ENCODE assay signal across 16 cellular contexts in genomic region chr1:79373481-79374132, GRCh38.
DNase-seq lines count a peak whose midpoint lies in the region; ATAC-seq, FAIRE-seq and TF ChIP-seq lines count a peak whose summit lies in the region.
"Had no signal": no experiment of that assay in that cellular context is flagged by ENCODE, and none has a peak within 500 bp of the region (broad histone marks: within the 10 kb centered on the region; RNA-seq: fewer than 3 reads in every experiment).

No MANE protein-coding gene starts in this region.

- no peaks in the 10 kb centered on the region for H3K36me3 ChIP-seq in endothelial cell of umbilical vein (ENCODE audit: control insufficient read depth in 2 of 2, extremely low read depth in 1 of 2, insufficient read depth in 2 of 2, low read length in 2 of 2)
- H3K36me3 ChIP-seq in trophoblast cell (ENCODE audit: control insufficient read depth in 1 of 2, insufficient read depth in 2 of 2, low read length in 2 of 2) = no peaks in the 10 kb centered on the region
- no peaks in the 10 kb centered on the region for H3K36me3 ChIP-seq in WERI-Rb-1
- H3K36me3 ChIP-seq: Peyer's patch, thoracic aorta had no signal

- no peaks in the 10 kb centered on the region for H3K9me1 ChIP-seq in endothelial cell of umbilical vein (replicated peaks; ENCODE audit: control insufficient read depth, extremely low read depth, insufficient read depth, low read length)

- H3K4me1 ChIP-seq in endothelial cell of umbilical vein (ENCODE audit: control insufficient read depth, extremely low read depth, insufficient read depth, low read length) (peaks cover 6% of the 10 kb centered on the region), trophoblast cell (ENCODE audit: control insufficient read depth in 1 of 2, insufficient read depth in 2 of 2, low read length in 2 of 2) (no peaks in the 10 kb centered on the region)
- H3K4me1 ChIP-seq: Caco-2, Peyer's patch had no signal

- BruUV-seq in endothelial cell of umbilical vein (replicated peaks; lab: Mats Ljungman, UMichigan) = no TSS peak

- no peaks in the 10 kb centered on the region for H4K20me1 ChIP-seq in endothelial cell of umbilical vein (replicated peaks; ENCODE audit: control insufficient read depth, extremely low read depth, insufficient read depth, low read length)

- no peak overlapping the region for H3K9ac ChIP-seq in endothelial cell of umbilical vein (replicated peaks; ENCODE audit: extremely low read depth, insufficient read depth, low read length)
- H3K9ac ChIP-seq in trophoblast cell (ENCODE audit: low read length) = peak overlapping the region; percentile 60

- H3K27ac ChIP-seq in endothelial cell of umbilical vein (ENCODE audit: insufficient read depth, low read depth, low read length) = no peak overlapping the region
- no peak overlapping the region for H3K27ac ChIP-seq in trophoblast cell (ENCODE audit: low read depth, low read length)
- H3K27ac ChIP-seq in WERI-Rb-1 = no peak overlapping the region
- H3K27ac ChIP-seq: Peyer's patch, thoracic aorta had no signal

- no peak overlapping the region for H3K14ac ChIP-seq in trophoblast cell (ENCODE audit: low read length)

- H3K4me2 ChIP-seq in endothelial cell of umbilical vein (ENCODE audit: insufficient read depth, low read length) (no peak overlapping the region), trophoblast cell (ENCODE audit: low read length) (no peak overlapping the region)

- H2BK120ac ChIP-seq in trophoblast cell (ENCODE audit: insufficient read depth, low read length, poor library complexity) = no peak overlapping the region

- no peak overlapping the region for H4K12ac ChIP-seq in trophoblast cell (ENCODE audit: low read depth, low read length)

- no peaks in the 10 kb centered on the region for H3K79me1 ChIP-seq in trophoblast cell (ENCODE audit: low read length)

- no peak overlapping the region for H3K23ac ChIP-seq in trophoblast cell (ENCODE audit: low read length)

- H2BK12ac ChIP-seq in trophoblast cell (ENCODE audit: low read length) = no peak overlapping the region

- H2BK5ac ChIP-seq in trophoblast cell (ENCODE audit: low read depth, low read length, poor library complexity) = no peak overlapping the region

- H4K91ac ChIP-seq in trophoblast cell (ENCODE audit: low read depth, low read length) = no peak overlapping the region

- POLR2A ChIA-PET in endothelial cell of umbilical vein (lab: Charles Lee) = no interaction called here

- ATAC-seq in HG03565 (IDR thresholded peaks at IDR 0.05; ENCODE audit: unreplicated experiment) = no peak
- ATAC-seq: natural killer cell had no signal

- DNase-seq in HCEC 1CT (peak; percentile 11), NCI-H446 treated with DMSO at 0.1 percent for 48 hours (lab: John Stamatoyannopoulos, UW) (peak; percentile 90), endothelial cell of umbilical vein (ENCODE audit: low read depth, low spot score) (peak; percentile 29), trophoblast cell (no peak), WERI-Rb-1 (no peak)
- DNase-seq in effector CD8-positive, alpha-beta T cell (lab: John Stamatoyannopoulos, UW) = no peak
- DNase-seq: activated CD8-positive, alpha-beta memory T cell treated with anti-CD3 and anti-CD28 coated beads for 24 hours; activated naive CD4-positive, alpha-beta T cell treated with Interleukin-2 at 50 U/mL for 16 hours; Caco-2; Kasumi-1; natural killer cell; Peyer's patch had no signal

- H2AK5ac ChIP-seq in trophoblast cell (ENCODE audit: low read length) = no peak overlapping the region

- no peak for TF ChIP-seq POLR2A in endothelial cell of umbilical vein (IDR thresholded peaks at IDR 0.05; ENCODE audit: low read depth, low read length)

- H3K27me3 ChIP-seq in endothelial cell of umbilical vein (ENCODE audit: control insufficient read depth in 2 of 2, insufficient read depth in 2 of 2, low read length in 2 of 2) = no peaks in the 10 kb centered on the region
- H3K27me3 ChIP-seq in trophoblast cell (ENCODE audit: insufficient read depth, low read length) = no peaks in the 10 kb centered on the region
- no peaks in the 10 kb centered on the region for H3K27me3 ChIP-seq in WERI-Rb-1 (ENCODE audit: insufficient read depth, low read depth, severe bottlenecking)
- H3K27me3 ChIP-seq: Peyer's patch had no signal

- intact Hi-C loops in endothelial cell of umbilical vein (cut with micrococcal nuclease) = no loop called here

- WGBS in trophoblast cell (ENCODE audit: extremely low coverage, insufficient coverage, insufficient read length) = no CpG with 5 or more reads among the region's 2 CpGs

- no peaks in the 10 kb centered on the region for H3K9me3 ChIP-seq in endothelial cell of umbilical vein (replicated peaks; ENCODE audit: control insufficient read depth, insufficient read depth, low read length)
- no peaks in the 10 kb centered on the region for H3K9me3 ChIP-seq in trophoblast cell (ENCODE audit: insufficient read depth, low read depth, low read length)
- H3K9me3 ChIP-seq in WERI-Rb-1 (ENCODE audit: severe bottlenecking) = no peaks in the 10 kb centered on the region
- H3K9me3 ChIP-seq: Caco-2, Peyer's patch, thoracic aorta had no signal

- no peak for TF ChIP-seq CTCF in endothelial cell of umbilical vein (IDR thresholded peaks at IDR 0.05; ENCODE audit: extremely low read depth in 1 of 2, insufficient read depth in 1 of 2, low read depth in 1 of 2, low read length in 2 of 2)
- no peak for TF ChIP-seq CTCF in WERI-Rb-1 (IDR thresholded peaks at IDR 0.05; ENCODE audit: low read depth, low read length)

- dilution Hi-C loops in endothelial cell of umbilical vein (cut with MboI; ENCODE audit: extremely low pct_ligation_motif_present, low sequenced_read_pairs) = no loop called here

- H3K4me3 ChIP-seq in endothelial cell of umbilical vein (replicated peaks in 1 of 3; ENCODE audit: insufficient read depth in 1 of 3, low read depth in 1 of 3, low read length in 3 of 3) (no peak overlapping the region), trophoblast cell (ENCODE audit: low read depth, low read length) (no peak overlapping the region), WERI-Rb-1 (ENCODE audit: low read depth, low read length) (no peak overlapping the region)
- H3K4me3 ChIP-seq: Peyer's patch, thoracic aorta had no signal

- CTCF ChIA-PET in endothelial cell of umbilical vein (lab: Charles Lee) = interaction anchor here (1.1 kb wide), 1 partner anchor 20 kb away, joined by 4 read pairs; no protein-coding TSS in a partner anchor

- no peak for FAIRE-seq in endothelial cell of umbilical vein (lab: Jason Lieb, UNC)
- FAIRE-seq: frontal cortex, keratinocyte had no signal

- H4K8ac ChIP-seq in trophoblast cell (ENCODE audit: low read depth, low read length) = no peak overlapping the region

- H3K79me2 ChIP-seq in endothelial cell of umbilical vein (ENCODE audit: control insufficient read depth, insufficient read depth, low read length) = no peaks in the 10 kb centered on the region
- H3K79me2 ChIP-seq in trophoblast cell (ENCODE audit: control insufficient read depth, insufficient read depth, low read length, poor library complexity) = no peaks in the 10 kb centered on the region

- no peak overlapping the region for H3K18ac ChIP-seq in trophoblast cell (ENCODE audit: low read length)

- no peak overlapping the region for H2AFZ ChIP-seq in endothelial cell of umbilical vein (ENCODE audit: low read depth, low read length)
- H2AFZ ChIP-seq in trophoblast cell (ENCODE audit: insufficient read depth, low read length, poor library complexity) = no peak overlapping the region

- no peak overlapping the region for H3K4ac ChIP-seq in trophoblast cell (ENCODE audit: low read depth, low read length)

TF ChIP-seq in endothelial cell of umbilical vein, 7 proteins besides CTCF, POLR2A, EP300 and RAD21:
- no peak for TF ChIP-seq MYC (IDR thresholded peaks at IDR 0.05; ENCODE audit: low read depth, low read length)
- TF ChIP-seq GATA2 (IDR thresholded peaks at IDR 0.05; ENCODE audit: insufficient read depth, insufficient read length, low read depth, low read length) = no peak
- no peak for TF ChIP-seq POLR2AphosphoS5 (IDR thresholded peaks at IDR 0.05; ENCODE audit: insufficient read depth, low read depth, low read length)
- TF ChIP-seq FOS (IDR thresholded peaks at IDR 0.05; ENCODE audit: borderline replicate concordance, insufficient read depth, low read length) = no peak
- TF ChIP-seq MAX (IDR thresholded peaks at IDR 0.05; ENCODE audit: insufficient read depth, insufficient read length) = no peak
- TF ChIP-seq EZH2 (IDR thresholded peaks at IDR 0.05; ENCODE audit: borderline replicate concordance, low read depth, low read length, severe bottlenecking) = no peak
- TF ChIP-seq JUN (IDR thresholded peaks at IDR 0.05; ENCODE audit: borderline replicate concordance, insufficient read depth, insufficient read length, low read depth) = no peak

Comparison
In these comparisons a context has a peak if more than half of its experiments do, and no peak if none do; other contexts are left out.
1. DNase-seq: peak in HCEC 1CT (single experiment), NCI-H446 treated with DMSO at 0.1 percent for 48 hours (single experiment) and endothelial cell of umbilical vein (single experiment); none in trophoblast cell (0 of 2), WERI-Rb-1 (single experiment) and effector CD8-positive, alpha-beta T cell (single experiment).